Comparison of ENCODE assay signal across 22 cellular contexts in the genomic region with DNA sequence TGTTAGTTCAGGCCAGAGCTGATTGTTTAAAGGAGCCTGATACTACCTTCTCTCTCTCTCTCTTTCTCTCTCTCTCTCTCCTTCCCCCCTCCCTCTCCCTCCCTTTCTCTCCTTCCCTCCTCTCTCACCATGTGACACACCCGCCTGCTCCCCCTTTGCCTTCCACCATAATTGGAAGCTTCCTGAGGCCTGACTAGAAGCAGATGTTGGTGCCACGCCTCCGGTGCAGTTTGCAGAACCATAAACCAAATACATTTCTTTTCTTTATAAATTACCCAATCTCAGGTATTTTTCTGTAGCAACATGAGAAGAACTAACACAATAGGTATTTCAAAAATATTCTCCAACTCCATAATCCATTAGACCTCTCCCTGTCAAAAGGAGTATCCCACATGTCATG.
DNase-seq lines count a peak whose midpoint lies in the region; ATAC-seq, FAIRE-seq and TF ChIP-seq lines count a peak whose summit lies in the region.
"Had no signal": no experiment of that assay in that cellular context is flagged by ENCODE, and none has a peak within 500 bp of the region (broad histone marks: within the 10 kb centered on the region; RNA-seq: fewer than 3 reads in every experiment).

No MANE protein-coding gene starts in this region.

- H3K4me3 ChIP-seq in A673 (ENCODE audit: low read depth, low read length, poor library complexity, severe bottlenecking), result no peak overlapping the region
- H3K4me3 ChIP-seq in GM23338, result no peak overlapping the region
- H3K4me3 ChIP-seq in adipocyte (ENCODE audit: low read length), result no peak overlapping the region
- no peak overlapping the region for H3K4me3 ChIP-seq in tibial artery
- no peak overlapping the region for H3K4me3 ChIP-seq in pancreas
- H3K4me3 ChIP-seq: MG63 had no signal

- ATAC-seq in GM23338 (no peak), pancreas (no peak)
- ATAC-seq: HCT116, Right ventricle myocardium inferior had no signal

- no peak overlapping the region for H3K27ac Mint-ChIP-seq in GM23338
- H3K27ac Mint-ChIP-seq: CD4-positive, CD25-positive, alpha-beta regulatory T cell had no signal

- no peak overlapping the region for H3K4me2 ChIP-seq in GM23338

- H3K9me3 ChIP-seq in A673 (ENCODE audit: low read depth, low read length, poor library complexity, severe bottlenecking) (no peaks in the 10 kb centered on the region), adipocyte (ENCODE audit: control insufficient read depth, low read length) (no peaks in the 10 kb centered on the region), tibial artery (no peaks in the 10 kb centered on the region), pancreas (no peaks in the 10 kb centered on the region)
- H3K9me3 ChIP-seq: MG63 had no signal

- 83 to 95% methylated on average over 3 of the region's 3 CpGs for WGBS in pancreas, 2 donors

- no peak overlapping the region for H3K9ac ChIP-seq in adipocyte (ENCODE audit: low read length)

- H3K9me2 ChIP-seq in GM23338 (ENCODE audit: insufficient read depth), result 0 out of 2 replicates have a peak, but pooled peaks cover 6% of the 10 kb centered on the region

- H3K36me3 ChIP-seq in A673 (ENCODE audit: insufficient read depth, low read length, poor library complexity, severe bottlenecking) (no peaks in the 10 kb centered on the region), GM23338 (ENCODE audit: insufficient read depth) (no peaks in the 10 kb centered on the region), adipocyte (ENCODE audit: control insufficient read depth, insufficient read depth, low read length, severe bottlenecking) (no peaks in the 10 kb centered on the region), tibial artery (no peaks in the 10 kb centered on the region), pancreas (no peaks in the 10 kb centered on the region)
- H3K36me3 ChIP-seq: MG63 had no signal

- intact Hi-C loops in A673 (cut with micrococcal nuclease; ENCODE audit: unreplicated experiment), result no loop called here
- intact Hi-C loops in tibial artery (cut with DNase I; ENCODE audit: low total_unique reads), result no loop called here
- intact Hi-C loops in pancreas (cut with DNase I), result no loop called here

- no TSS peak for BruUV-seq in A673 (replicated peaks; lab: Mats Ljungman, UMichigan)

- H3K4me1 Mint-ChIP-seq in GM23338, result peaks cover 8% of the 10 kb centered on the region; the same call in 2 of the 3 replicates
- H3K4me1 Mint-ChIP-seq: CD4-positive, CD25-positive, alpha-beta regulatory T cell; IgD-negative memory B cell had no signal

- no peaks in the 10 kb centered on the region for H3F3A ChIP-seq in GM23338 (replicated peaks; ENCODE audit: low read depth)

- H4K20me1 ChIP-seq in GM23338 (replicated peaks; ENCODE audit: insufficient read depth), result no peaks in the 10 kb centered on the region

- no peak overlapping the region for H3K4me3 Mint-ChIP-seq in GM23338
- H3K4me3 Mint-ChIP-seq: CD4-positive, CD25-positive, alpha-beta regulatory T cell; IgD-negative memory B cell had no signal

- H3K27ac ChIP-seq in A673 (ENCODE audit: low read depth, low read length, poor library complexity, severe bottlenecking) (no peak overlapping the region), GM23338 (ENCODE audit: low read depth) (no peak overlapping the region), tibial artery (no peak overlapping the region), pancreas (no peak overlapping the region)
- H3K27ac ChIP-seq: 22Rv1 had no signal

- peak; percentile 31 for DNase-seq in A673 (ENCODE audit: low spot score)
- no peak for DNase-seq in GM23338 (ENCODE audit: low spot score)
- DNase-seq in adipocyte (ENCODE audit: low read depth), result peak; percentile 25
- DNase-seq in fibroblast of the conjunctiva (ENCODE audit: low read depth), result peak; percentile 16
- no peak for DNase-seq in A172 (ENCODE audit: low spot score)
- no peak for DNase-seq in tibial artery
- DNase-seq in pancreas, result no peak
- no peak for DNase-seq in GOT3 (lab: John Stamatoyannopoulos, UW)
- DNase-seq: CD4-positive, CD25-positive, alpha-beta regulatory T cell; DMS79; MG63; NCI-H1417; NCI-H187 treated with DMSO at 0.1 percent for 48 hours; NCI-H2107; NCI-H446 treated with DMSO at 0.1 percent for 48 hours; NCI-H526 treated with DMSO at 0.1 percent for 48 hours; OCI-M1 had no signal

- H3K9me3 Mint-ChIP-seq in GM23338, result no peaks in the 10 kb centered on the region

- H3K79me2 ChIP-seq in GM23338 (replicated peaks; ENCODE audit: insufficient read depth), result no peaks in the 10 kb centered on the region

- peak overlapping the region; percentile 72; the same call in 1 of the 2 replicates for H2AFZ ChIP-seq in GM23338

- FAIRE-seq in pancreas (lab: Jason Lieb, UNC), result no peak
- FAIRE-seq: RCC 7860 had no signal

- H3K4me1 ChIP-seq in A673 (ENCODE audit: insufficient read depth, low read length, poor library complexity, severe bottlenecking) (no peaks in the 10 kb centered on the region), GM23338 (ENCODE audit: insufficient read depth) (0 out of 2 replicates have a peak, but pooled peaks cover 4% of the 10 kb centered on the region), adipocyte (ENCODE audit: control insufficient read depth, insufficient read depth, low read length) (no peaks in the 10 kb centered on the region), tibial artery (no peaks in the 10 kb centered on the region), pancreas (no peaks in the 10 kb centered on the region)

- no peaks in the 10 kb centered on the region for H3K27me3 Mint-ChIP-seq in GM23338 (ENCODE audit: insufficient read depth, low read depth, poor library complexity)
- H3K27me3 Mint-ChIP-seq: IgD-negative memory B cell had no signal

- TF ChIP-seq CTCF in A673 (conservative IDR thresholded peaks at IDR 0.05; ENCODE audit: low read depth, low read length), result no peak
- no peak for TF ChIP-seq CTCF in GM23338 (conservative IDR thresholded peaks at IDR 0.05; ENCODE audit: low read depth in 2 of 2)
- no peak for TF ChIP-seq CTCF in tibial artery (IDR thresholded peaks at IDR 0.05)
- no peak for TF ChIP-seq CTCF in pancreas (IDR thresholded peaks at IDR 0.05)

- H3K36me3 Mint-ChIP-seq in GM23338 (ENCODE audit: low read depth), result no peaks in the 10 kb centered on the region
- H3K36me3 Mint-ChIP-seq: CD4-positive, CD25-positive, alpha-beta regulatory T cell; IgD-negative memory B cell had no signal

- H3K27me3 ChIP-seq in A673 (replicated peaks; ENCODE audit: insufficient read depth, low read depth, low read length, poor library complexity) (peaks cover 31% of the 10 kb centered on the region), GM23338 (ENCODE audit: insufficient read depth) (no peaks in the 10 kb centered on the region), adipocyte (replicated peaks; ENCODE audit: control insufficient read depth, insufficient read depth, low read length) (peaks cover 5% of the 10 kb centered on the region), tibial artery (no peaks in the 10 kb centered on the region), pancreas (no peaks in the 10 kb centered on the region)

- CTCF ChIA-PET in A673 (lab: Charles Lee), result interaction anchor here (0.6 kb wide), 1 partner anchor 1686 kb away, joined by 8 read pairs; no protein-coding TSS in a partner anchor

- POLR2A ChIA-PET in A673 (lab: Charles Lee; ENCODE audit: low non-redundant PET), result no interaction called here

TF ChIP-seq in GM23338, 12 proteins besides CTCF, POLR2A, EP300 and RAD21 (continues in another document):
- TF ChIP-seq NANOG (IDR thresholded peaks at IDR 0.05; ENCODE audit: borderline replicate concordance), result no peak
- TF ChIP-seq, protein P1, sequence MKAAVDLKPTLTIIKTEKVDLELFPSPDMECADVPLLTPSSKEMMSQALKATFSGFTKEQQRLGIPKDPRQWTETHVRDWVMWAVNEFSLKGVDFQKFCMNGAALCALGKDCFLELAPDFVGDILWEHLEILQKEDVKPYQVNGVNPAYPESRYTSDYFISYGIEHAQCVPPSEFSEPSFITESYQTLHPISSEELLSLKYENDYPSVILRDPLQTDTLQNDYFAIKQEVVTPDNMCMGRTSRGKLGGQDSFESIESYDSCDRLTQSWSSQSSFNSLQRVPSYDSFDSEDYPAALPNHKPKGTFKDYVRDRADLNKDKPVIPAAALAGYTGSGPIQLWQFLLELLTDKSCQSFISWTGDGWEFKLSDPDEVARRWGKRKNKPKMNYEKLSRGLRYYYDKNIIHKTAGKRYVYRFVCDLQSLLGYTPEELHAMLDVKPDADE (IDR thresholded peaks at IDR 0.05), result no peak
- TF ChIP-seq ZNF331 (CRISPR knock-in tag; IDR thresholded peaks at IDR 0.05; ENCODE audit: low read depth), result no peak
- TF ChIP-seq POLR2AphosphoS5 (IDR thresholded peaks at IDR 0.05; ENCODE audit: low read depth), result no peak
- no peak for TF ChIP-seq EZH2phosphoT487 (IDR thresholded peaks at IDR 0.05; ENCODE audit: unreplicated experiment)
- no peak for TF ChIP-seq JUNB (IDR thresholded peaks at IDR 0.05; ENCODE audit: unreplicated experiment)
- TF ChIP-seq, protein P2, sequence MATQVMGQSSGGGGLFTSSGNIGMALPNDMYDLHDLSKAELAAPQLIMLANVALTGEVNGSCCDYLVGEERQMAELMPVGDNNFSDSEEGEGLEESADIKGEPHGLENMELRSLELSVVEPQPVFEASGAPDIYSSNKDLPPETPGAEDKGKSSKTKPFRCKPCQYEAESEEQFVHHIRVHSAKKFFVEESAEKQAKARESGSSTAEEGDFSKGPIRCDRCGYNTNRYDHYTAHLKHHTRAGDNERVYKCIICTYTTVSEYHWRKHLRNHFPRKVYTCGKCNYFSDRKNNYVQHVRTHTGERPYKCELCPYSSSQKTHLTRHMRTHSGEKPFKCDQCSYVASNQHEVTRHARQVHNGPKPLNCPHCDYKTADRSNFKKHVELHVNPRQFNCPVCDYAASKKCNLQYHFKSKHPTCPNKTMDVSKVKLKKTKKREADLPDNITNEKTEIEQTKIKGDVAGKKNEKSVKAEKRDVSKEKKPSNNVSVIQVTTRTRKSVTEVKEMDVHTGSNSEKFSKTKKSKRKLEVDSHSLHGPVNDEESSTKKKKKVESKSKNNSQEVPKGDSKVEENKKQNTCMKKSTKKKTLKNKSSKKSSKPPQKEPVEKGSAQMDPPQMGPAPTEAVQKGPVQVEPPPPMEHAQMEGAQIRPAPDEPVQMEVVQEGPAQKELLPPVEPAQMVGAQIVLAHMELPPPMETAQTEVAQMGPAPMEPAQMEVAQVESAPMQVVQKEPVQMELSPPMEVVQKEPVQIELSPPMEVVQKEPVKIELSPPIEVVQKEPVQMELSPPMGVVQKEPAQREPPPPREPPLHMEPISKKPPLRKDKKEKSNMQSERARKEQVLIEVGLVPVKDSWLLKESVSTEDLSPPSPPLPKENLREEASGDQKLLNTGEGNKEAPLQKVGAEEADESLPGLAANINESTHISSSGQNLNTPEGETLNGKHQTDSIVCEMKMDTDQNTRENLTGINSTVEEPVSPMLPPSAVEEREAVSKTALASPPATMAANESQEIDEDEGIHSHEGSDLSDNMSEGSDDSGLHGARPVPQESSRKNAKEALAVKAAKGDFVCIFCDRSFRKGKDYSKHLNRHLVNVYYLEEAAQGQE (IDR thresholded peaks at IDR 0.05; ENCODE audit: unreplicated experiment), result no peak
- TF ChIP-seq ZNF114 (CRISPR knock-in tag; IDR thresholded peaks at IDR 0.05), result no peak
- no peak for TF ChIP-seq STAT1 (IDR thresholded peaks at IDR 0.05; ENCODE audit: unreplicated experiment)

Comparison
In these comparisons a context has a peak if more than half of its experiments do, and no peak if none do; other contexts are left out.
1. DNase-seq: peak in A673 (single experiment), adipocyte (single experiment) and fibroblast of the conjunctiva (single experiment); none in GM23338 (single experiment), A172 (single experiment), tibial artery (0 of 2), pancreas (0 of 6) and GOT3 (single experiment).